Comparison of ENCODE assay signal across 1 cellular context in the genomic region with DNA sequence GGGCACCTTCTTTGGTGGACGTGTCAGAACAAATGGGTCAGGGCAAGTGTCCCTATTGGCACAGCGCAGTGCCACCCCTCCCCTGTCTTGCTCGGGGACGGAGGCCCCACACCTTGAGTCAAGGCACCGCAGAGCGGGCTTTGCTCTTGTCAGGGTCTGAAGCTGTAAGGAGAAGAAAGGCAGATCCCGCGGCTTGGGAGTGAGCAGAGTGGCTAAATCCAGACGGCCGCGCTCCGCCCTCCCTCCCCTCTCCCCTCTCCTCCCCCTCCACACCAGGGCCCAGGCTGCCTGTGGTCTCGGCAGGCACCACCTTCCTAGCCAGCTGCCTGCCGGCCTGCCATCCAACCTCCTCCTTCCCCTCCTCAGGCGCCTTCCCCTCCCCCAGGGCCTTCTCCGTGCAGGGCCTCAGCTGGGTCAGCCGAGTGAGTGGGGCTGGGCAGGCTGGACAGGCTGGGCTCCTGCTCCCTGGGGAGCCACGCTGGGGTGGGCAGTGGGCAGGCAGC.
TF ChIP-seq lines count a peak whose summit lies in the region.

No MANE protein-coding gene starts in this region.

TF ChIP-seq in H1, 55 proteins besides CTCF, POLR2A, EP300 and RAD21:
- TF ChIP-seq, protein P1, sequence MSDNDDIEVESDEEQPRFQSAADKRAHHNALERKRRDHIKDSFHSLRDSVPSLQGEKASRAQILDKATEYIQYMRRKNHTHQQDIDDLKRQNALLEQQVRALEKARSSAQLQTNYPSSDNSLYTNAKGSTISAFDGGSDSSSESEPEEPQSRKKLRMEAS (IDR thresholded peaks at IDR 0.05) = peak; percentile 53; the same call in 1 of the 2 replicates
- TF ChIP-seq HDAC2 (IDR thresholded peaks at IDR 0.05; ENCODE audit: borderline replicate concordance in 1 of 2, low read depth in 2 of 2, low read length in 2 of 2) = 0 out of 4 replicates have a peak, but pooled peaks of 1 of the 2 experiments have one; percentile 37
- TF ChIP-seq SIN3A (conservative IDR thresholded peaks at IDR 0.05 in 1 of 2, IDR thresholded peaks at IDR 0.05 in 1 of 2; ENCODE audit: low read depth in 1 of 2, low read length in 2 of 2) = peak in 1 of 2 experiments; percentile 38; a peak in 1 of 4 replicates
- TF ChIP-seq TCF12 (IDR thresholded peaks at IDR 0.05; ENCODE audit: low read depth, low read length) = no peak
- no peak for TF ChIP-seq ATF3 (IDR thresholded peaks at IDR 0.05; ENCODE audit: insufficient read depth, low read depth, low read length)
- TF ChIP-seq TBP (IDR thresholded peaks at IDR 0.05; ENCODE audit: low read depth, low read length) = no peak
- no peak for TF ChIP-seq CTBP2 (IDR thresholded peaks at IDR 0.05; ENCODE audit: borderline replicate concordance, insufficient read depth, insufficient read length, low read length)
- TF ChIP-seq MAFK (IDR thresholded peaks at IDR 0.05; ENCODE audit: low read depth, low read length) = no peak
- no peak for TF ChIP-seq SP2 (IDR thresholded peaks at IDR 0.05; ENCODE audit: low read length)
- TF ChIP-seq EGR1 (IDR thresholded peaks at IDR 0.05; ENCODE audit: borderline replicate concordance, low read depth, low read length) = no peak
- no peak for TF ChIP-seq TAF7 (optimal IDR thresholded peaks at IDR 0.05; ENCODE audit: borderline replicate concordance, low read depth, low read length)
- no peak for TF ChIP-seq SIX5 (IDR thresholded peaks at IDR 0.05; ENCODE audit: low read depth, low read length)
